1 cellular context compared by ENCODE assay signal in the genomic region with DNA sequence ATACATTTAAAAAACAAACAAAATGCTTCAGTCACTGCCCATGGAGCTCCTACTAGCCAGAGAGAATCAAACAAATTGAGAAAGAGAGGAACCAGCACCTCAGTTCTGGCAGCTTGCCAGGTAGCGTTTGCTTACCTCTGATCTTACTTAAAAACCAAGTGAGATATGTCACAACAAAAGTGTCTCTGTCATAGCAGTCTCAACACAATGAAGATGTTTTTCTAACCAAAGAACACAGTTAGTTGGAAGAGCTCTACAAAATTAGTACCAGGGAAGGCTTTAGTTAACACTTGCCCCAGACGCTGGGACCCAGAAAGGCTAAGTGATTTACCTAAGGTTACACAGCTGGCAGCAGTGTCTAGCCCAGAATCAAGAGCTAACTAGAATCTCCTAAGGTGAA.
TF ChIP-seq lines count a peak whose summit lies in the region.

No MANE protein-coding gene starts in this region.

TF ChIP-seq in endothelial cell of umbilical vein, 7 proteins besides CTCF, POLR2A, EP300 and RAD21 (continued from another document):
- TF ChIP-seq, protein P1, sequence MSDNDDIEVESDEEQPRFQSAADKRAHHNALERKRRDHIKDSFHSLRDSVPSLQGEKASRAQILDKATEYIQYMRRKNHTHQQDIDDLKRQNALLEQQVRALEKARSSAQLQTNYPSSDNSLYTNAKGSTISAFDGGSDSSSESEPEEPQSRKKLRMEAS (IDR thresholded peaks at IDR 0.05; ENCODE audit: insufficient read depth, insufficient read length): no peak
- TF ChIP-seq POLR2AphosphoS5 (IDR thresholded peaks at IDR 0.05; ENCODE audit: insufficient read depth, low read depth, low read length) (no peak), GATA2 (IDR thresholded peaks at IDR 0.05; ENCODE audit: insufficient read depth, insufficient read length, low read depth, low read length) (no peak), FOS (IDR thresholded peaks at IDR 0.05; ENCODE audit: borderline replicate concordance, insufficient read depth, low read length) (no peak)
